In the genomic region with DNA sequence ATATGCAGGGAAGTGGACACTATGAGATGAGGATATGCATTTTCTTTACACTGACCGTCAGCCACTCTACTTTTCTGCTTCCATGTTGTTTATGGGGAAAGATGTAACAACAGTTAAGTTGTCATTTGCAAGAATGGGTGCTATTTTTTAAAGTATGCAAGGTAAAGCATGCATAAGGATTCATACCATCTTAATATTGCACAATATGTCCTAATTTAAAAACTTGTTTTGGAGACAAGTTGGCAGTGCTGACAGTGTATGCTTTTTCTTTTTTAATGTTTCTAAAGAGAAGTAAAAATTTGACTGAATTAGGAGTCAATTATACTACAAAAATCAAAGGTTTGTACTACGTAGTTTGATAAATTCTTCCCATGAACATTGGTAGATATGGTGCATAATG, we compare ENCODE assay signal across 34 cellular contexts.
DNase-seq lines count a peak whose midpoint lies in the region; ATAC-seq, FAIRE-seq and TF ChIP-seq lines count a peak whose summit lies in the region.
"Had no signal": no experiment of that assay in that cellular context is flagged by ENCODE, and none has a peak within 500 bp of the region (broad histone marks: within the 10 kb centered on the region; RNA-seq: fewer than 3 reads in every experiment).

No MANE protein-coding gene starts in this region.

- no peak overlapping the region for H3K14ac ChIP-seq in IMR-90 (replicated peaks; ENCODE audit: low read depth, low read length)

- H3K4me2 ChIP-seq in HepG2 (ENCODE audit: low read depth, low read length) (no peak overlapping the region), IMR-90 (ENCODE audit: low read depth, low read length) (no peak overlapping the region), K562 (ENCODE audit: insufficient read depth, low read length) (no peak overlapping the region)
- H3K4me2 ChIP-seq: A549; BLaER1; BLaER1 treated with 17β-estradiol and CSF1 and Interleukin-3, amounts not matched to agents 10 nM and 100 nM had no signal

- DNase-seq in HepG2 (ENCODE audit: low spot score) (no peak), right lobe of liver (no peak), H54 (ENCODE audit: insufficient read length, low spot score) (no peak), IMR-90 (no peak), K562 (ENCODE audit: extremely low read depth in 1 of 4, low spot score in 3 of 4) (no peak), NCI-H1417 treated with DMSO at 0.1 percent for 48 hours (lab: John Stamatoyannopoulos, UW) (no peak), esophagus muscularis mucosa (ENCODE audit: extremely low spot score) (no peak)
- DNase-seq: 8988T; ACHN; AML-193; BE2C; C1 segment of cervical spinal cord; Caco-2; Calu3; CD4-positive, alpha-beta memory T cell; CD4-positive, alpha-beta T cell; CD4-positive, CD25-positive, alpha-beta regulatory T cell; CD8-positive, alpha-beta memory T cell; CD8-positive, alpha-beta T cell; COR-L47; DMS 273 treated with DMSO at 0.1 percent for 48 hours; DMS153; DMS53; DMS79; DMS79 treated with DMSO at 0.1 percent for 48 hours; DND-41; EL had no signal

- H3K9me3 ChIP-seq in HepG2 (ENCODE audit: low read length) (0 out of 2 replicates have a peak, but pooled peaks cover 8% of the 10 kb centered on the region), right lobe of liver (peaks cover 0 to 4% (median 0%) of the 10 kb centered on the region in 4 donors), IMR-90 (ENCODE audit: control insufficient read depth, insufficient read depth, low read length) (no peaks in the 10 kb centered on the region), K562 (replicated peaks; ENCODE audit: control insufficient read depth, insufficient read depth, low read depth, low read length) (0 out of 2 replicates have a peak, but pooled peaks cover 2% of the 10 kb centered on the region), esophagus muscularis mucosa (peaks cover 0 to 8% (median 2%) of the 10 kb centered on the region in 4 donors)
- H3K9me3 ChIP-seq: A549, BE2C, Caco-2 had no signal

- H4K8ac ChIP-seq in IMR-90 (ENCODE audit: low read depth in 2 of 2, low read length in 2 of 2) = no peak overlapping the region

- H3K27ac ChIP-seq in HepG2 (ENCODE audit: extremely low read length, insufficient read depth, low read length) (no peak overlapping the region), right lobe of liver (no peak overlapping the region), IMR-90 (ENCODE audit: insufficient read depth, low read length) (no peak overlapping the region), K562 (ENCODE audit: extremely low read depth, low read depth, low read length) (no peak overlapping the region), esophagus muscularis mucosa (replicated peaks in 1 of 4) (no peak overlapping the region)
- H3K27ac ChIP-seq: 22Rv1; A549; BLaER1; BLaER1 treated with 17β-estradiol and CSF1 and Interleukin-3, amounts not matched to agents 10 nM and 100 nM; C4-2B had no signal

- H2AFZ ChIP-seq in HepG2 (ENCODE audit: low read length) = no peak overlapping the region
- H2AFZ ChIP-seq in IMR-90 (replicated peaks; ENCODE audit: low read length, poor library complexity) = no peak overlapping the region
- no peak overlapping the region for H2AFZ ChIP-seq in K562 (ENCODE audit: low read depth, low read length)

- TF ChIP-seq POLR2A in HepG2 (IDR thresholded peaks at IDR 0.05; ENCODE audit: insufficient read depth in 1 of 2, low read depth in 2 of 2, low read length in 2 of 2) (no peak), right lobe of liver (IDR thresholded peaks at IDR 0.05) (no peak), H54 (IDR thresholded peaks at IDR 0.05; ENCODE audit: low read depth, low read length) (no peak), IMR-90 (IDR thresholded peaks at IDR 0.05; ENCODE audit: low read depth, low read length) (no peak), K562 (conservative IDR thresholded peaks at IDR 0.05) (no peak), esophagus muscularis mucosa (IDR thresholded peaks at IDR 0.05; ENCODE audit: low read depth) (no peak)

- H3K4me3 ChIP-seq in HepG2 (replicated peaks in 1 of 3; ENCODE audit: insufficient read depth in 1 of 3, low read depth in 2 of 3, low read length in 3 of 3) (no peak overlapping the region), right lobe of liver (no peak overlapping the region), IMR-90 (ENCODE audit: insufficient read depth, low read depth, low read length) (no peak overlapping the region), K562 (no peak overlapping the region), esophagus muscularis mucosa (no peak overlapping the region)
- H3K4me3 ChIP-seq: A549; BLaER1; BLaER1 treated with 17β-estradiol and CSF1 and Interleukin-3, amounts not matched to agents 10 nM and 100 nM had no signal

- H2AK5ac ChIP-seq in IMR-90 (ENCODE audit: low read depth, low read length) = no peak overlapping the region

- no peaks in the 10 kb centered on the region for H3K27me3 ChIP-seq in HepG2 (ENCODE audit: control insufficient read depth in 1 of 2, insufficient read depth in 2 of 2, low read length in 2 of 2)
- no peaks in the 10 kb centered on the region for H3K27me3 ChIP-seq in right lobe of liver
- no peaks in the 10 kb centered on the region for H3K27me3 ChIP-seq in IMR-90 (ENCODE audit: control insufficient read depth, insufficient read depth, low read length)
- no peaks in the 10 kb centered on the region for H3K27me3 ChIP-seq in K562 (ENCODE audit: control insufficient read depth in 2 of 2, insufficient read depth in 2 of 2, low read length in 2 of 2)
- H3K27me3 ChIP-seq in esophagus muscularis mucosa = no peaks in the 10 kb centered on the region
- H3K27me3 ChIP-seq: BE2C; BLaER1; BLaER1 treated with 17β-estradiol and CSF1 and Interleukin-3, amounts not matched to agents 10 nM and 100 nM had no signal

- no peaks in the 10 kb centered on the region for H3K79me1 ChIP-seq in IMR-90 (ENCODE audit: low read depth in 1 of 2, low read length in 2 of 2)

- H3K79me2 ChIP-seq in HepG2 (ENCODE audit: insufficient read depth, low read length) = no peaks in the 10 kb centered on the region
- no peaks in the 10 kb centered on the region for H3K79me2 ChIP-seq in K562 (ENCODE audit: control insufficient read depth, insufficient read depth, low read length)

- FAIRE-seq in HepG2 (lab: Jason Lieb, UNC) (no peak), H54 (lab: Jason Lieb, UNC) (peak; percentile 41), K562 (lab: Jason Lieb, UNC) (no peak)
- FAIRE-seq: A549, D721Med had no signal

- H4K91ac ChIP-seq in IMR-90 (ENCODE audit: insufficient read depth, low read depth, low read length) = no peak overlapping the region

- H3K9ac ChIP-seq in HepG2 (ENCODE audit: insufficient read depth, low read depth, low read length) (no peak overlapping the region), IMR-90 (ENCODE audit: low read depth, low read length) (no peak overlapping the region), K562 (ENCODE audit: insufficient read depth in 1 of 2, low read depth in 2 of 2, low read length in 2 of 2) (no peak overlapping the region)
- H3K9ac ChIP-seq: BLaER1; BLaER1 treated with 17β-estradiol and CSF1 and Interleukin-3, amounts not matched to agents 10 nM and 100 nM had no signal

- TF ChIP-seq RAD21 in HepG2 (CRISPR knock-in tag; IDR thresholded peaks at IDR 0.05) = no peak
- TF ChIP-seq RAD21 in IMR-90 (IDR thresholded peaks at IDR 0.05; ENCODE audit: low read length) = no peak
- TF ChIP-seq RAD21 in K562 (CRISPR knock-in tag; conservative IDR thresholded peaks at IDR 0.05 in 1 of 2, IDR thresholded peaks at IDR 0.05 in 1 of 2) = no peak

- CTCF ChIA-PET in HepG2 (lab: Yijun Ruan, JAX; ENCODE audit: low intra/inter-chr PET ratio, low total read pairs) (no interaction called here), IMR-90 (lab: Yijun Ruan, JAX) (interaction anchor here (0.6 kb wide), 1 partner anchor 9 kb away, joined by 4 read pairs; no protein-coding TSS in a partner anchor), K562 (lab: Yijun Ruan, JAX; ENCODE audit: low intra/inter-chr PET ratio) (no interaction called here)

- H4K20me1 ChIP-seq in HepG2 (ENCODE audit: insufficient read depth, low read length) (no peaks in the 10 kb centered on the region), IMR-90 (ENCODE audit: insufficient read depth, low read length) (no peaks in the 10 kb centered on the region), K562 (replicated peaks; ENCODE audit: control insufficient read depth, insufficient read depth, low read length) (no peaks in the 10 kb centered on the region)
- H4K20me1 ChIP-seq: BLaER1; BLaER1 treated with 17β-estradiol and CSF1 and Interleukin-3, amounts not matched to agents 10 nM and 100 nM had no signal

- in situ Hi-C loops in HepG2 (cut with HindIII; ENCODE audit: extremely low pct_ligation_motif_present, low pct_unique_long_range_greater_than_20kb) (no loop called here), IMR-90 (cut with MboI; ENCODE audit: low sequenced_read_pairs) (no loop called here), K562 (cut with MboI) (no loop called here)

- dilution Hi-C loops in IMR-90 (cut with HindIII; ENCODE audit: low sequenced_read_pairs, unreplicated experiment) = no loop called here

- H3K18ac ChIP-seq in IMR-90 (ENCODE audit: low read depth, low read length) = no peak overlapping the region

- H2BK15ac ChIP-seq in IMR-90 (ENCODE audit: low read depth, low read length) = no peak overlapping the region

- H3K56ac ChIP-seq in IMR-90 (ENCODE audit: extremely low read depth, insufficient read depth, low read length) = no peak overlapping the region

- H3K9me1 ChIP-seq in IMR-90 (ENCODE audit: insufficient read depth, low read length) (no peaks in the 10 kb centered on the region), K562 (ENCODE audit: control insufficient read depth, insufficient read depth, low read length) (no peaks in the 10 kb centered on the region)

- POLR2A ChIA-PET in HepG2 (lab: Yijun Ruan, JAX) (no interaction called here), IMR-90 (lab: Charles Lee; ENCODE audit: unreplicated experiment) (no interaction called here), K562 (lab: Yijun Ruan, JAX) (no interaction called here)

- no peaks in the 10 kb centered on the region for H3K4me1 ChIP-seq in HepG2 (ENCODE audit: insufficient read depth, low read length)
- no peaks in the 10 kb centered on the region for H3K4me1 ChIP-seq in right lobe of liver
- H3K4me1 ChIP-seq in IMR-90 (ENCODE audit: control insufficient read depth, insufficient read depth, low read length) = no peaks in the 10 kb centered on the region
- H3K4me1 ChIP-seq in K562 (replicated peaks in 1 of 2; ENCODE audit: control insufficient read depth in 2 of 2, insufficient read depth in 2 of 2, low read length in 2 of 2) = no peaks in the 10 kb centered on the region
- no peaks in the 10 kb centered on the region for H3K4me1 ChIP-seq in esophagus muscularis mucosa
- H3K4me1 ChIP-seq: A549; BE2C; BLaER1; BLaER1 treated with 17β-estradiol and CSF1 and Interleukin-3, amounts not matched to agents 10 nM and 100 nM; Caco-2 had no signal

- no peak for ATAC-seq in HepG2
- no peak for ATAC-seq in right lobe of liver
- ATAC-seq in IMR-90 (ENCODE audit: low read depth) = no peak
- no peak for ATAC-seq in K562
- no peak for ATAC-seq in GM21717 (IDR thresholded peaks at IDR 0.05; ENCODE audit: unreplicated experiment)
- ATAC-seq: A549; CD8-positive, alpha-beta T cell had no signal

- H3K36me3 ChIP-seq in HepG2 (replicated peaks in 1 of 2; ENCODE audit: control insufficient read depth in 1 of 2, insufficient read depth in 2 of 2, low read length in 2 of 2) = no peaks in the 10 kb centered on the region
- no peaks in the 10 kb centered on the region for H3K36me3 ChIP-seq in right lobe of liver
- H3K36me3 ChIP-seq in IMR-90 (ENCODE audit: control insufficient read depth, insufficient read depth, low read length) = no peaks in the 10 kb centered on the region
- H3K36me3 ChIP-seq in K562 (ENCODE audit: control insufficient read depth, insufficient read depth, low read length) = no peaks in the 10 kb centered on the region
- H3K36me3 ChIP-seq in esophagus muscularis mucosa = no peaks in the 10 kb centered on the region
- H3K36me3 ChIP-seq: BE2C; BLaER1; BLaER1 treated with 17β-estradiol and CSF1 and Interleukin-3, amounts not matched to agents 10 nM and 100 nM had no signal

- H2AK9ac ChIP-seq in IMR-90 (replicated peaks; ENCODE audit: low read depth, low read length, poor library complexity) = no peak overlapping the region

- no peak for TF ChIP-seq EP300 in HepG2 (IDR thresholded peaks at IDR 0.05; ENCODE audit: low read depth in 2 of 2, low read length in 2 of 2)
- TF ChIP-seq EP300 in HepG2 (CRISPR knock-in tag; IDR thresholded peaks at IDR 0.05; ENCODE audit: borderline replicate concordance) = no peak
- no peak for TF ChIP-seq EP300 in K562 (IDR thresholded peaks at IDR 0.05; ENCODE audit: low read length)
- TF ChIP-seq EP300 in esophagus muscularis mucosa (IDR thresholded peaks at IDR 0.05) = no peak

- BruUV-seq in HepG2 (replicated peaks; lab: Mats Ljungman, UMichigan) = no TSS peak
- BruUV-seq in IMR-90 (replicated peaks; lab: Mats Ljungman, UMichigan) = no TSS peak
- no TSS peak for BruUV-seq in K562 (replicated peaks; lab: Mats Ljungman, UMichigan)

- no peak overlapping the region for H3K4ac ChIP-seq in IMR-90 (ENCODE audit: low read depth, low read length)

- intact Hi-C loops in HepG2 (cut with micrococcal nuclease; ENCODE audit: unreplicated experiment) = no loop called here
- intact Hi-C loops in right lobe of liver (cut with DNase I) = no loop called here
- intact Hi-C loops in IMR-90 (cut with micrococcal nuclease) = no loop called here
- intact Hi-C loops in K562 (cut with micrococcal nuclease) = no loop called here
- intact Hi-C loops in esophagus muscularis mucosa (cut with DNase I) = no loop called here

- H2BK5ac ChIP-seq in IMR-90 (ENCODE audit: low read depth, low read length, poor library complexity, severe bottlenecking) = no peak overlapping the region

- H4K5ac ChIP-seq in IMR-90 (ENCODE audit: low read depth, low read length) = no peak overlapping the region

- TF ChIP-seq CTCF in HepG2 (CRISPR knock-in tag; IDR thresholded peaks at IDR 0.05) (no peak), right lobe of liver (IDR thresholded peaks at IDR 0.05) (no peak), IMR-90 (conservative IDR thresholded peaks at IDR 0.05; ENCODE audit: low read depth, low read length) (no peak), K562 (IDR thresholded peaks at IDR 0.05 in 2 of 3, conservative IDR thresholded peaks at IDR 0.05 in 1 of 3; ENCODE audit: insufficient read depth in 2 of 3, low read depth in 1 of 3, low read length in 3 of 3) (no peak), esophagus muscularis mucosa (IDR thresholded peaks at IDR 0.05) (no peak)

- H2BK20ac ChIP-seq in IMR-90 (ENCODE audit: low read depth, low read length) = no peak overlapping the region

- no peak overlapping the region for H2BK120ac ChIP-seq in IMR-90 (ENCODE audit: low read depth, low read length)

- no peak overlapping the region for H3K23ac ChIP-seq in IMR-90 (ENCODE audit: low read depth, low read length)

- WGBS in HepG2 (ENCODE audit: low lambda C conversion rate) = 6% methylated on average over 2 of the region's 2 CpGs
- 55% methylated on average over 2 of the region's 2 CpGs for WGBS in right lobe of liver (ENCODE audit: insufficient coverage, low coverage, low lambda C conversion rate, missing lambda C conversion rate)
- no CpG with 5 or more reads among the region's 2 CpGs for WGBS in IMR-90 (ENCODE audit: extremely low coverage in 2 of 2, insufficient read length in 1 of 2), 2 experiments
- 0% methylated on average over 2 of the region's 2 CpGs for WGBS in K562 (ENCODE audit: insufficient coverage, low coverage, missing lambda C conversion rate)
- 86% methylated on average over 2 of the region's 2 CpGs for WGBS in esophagus muscularis mucosa

Comparison
In these comparisons a context has a peak if more than half of its experiments do, and no peak if none do; other contexts are left out.
1. Of the 241 proteins assayed by ChIP-seq in both HepG2 and K562: peak only in HepG2: none; only in K562: none; in both: CEBPB; in neither: 239; mixed calls (peak in some experiments, not most) for 1.